Comparison of ENCODE assay signal across 24 cellular contexts in the genomic region with DNA sequence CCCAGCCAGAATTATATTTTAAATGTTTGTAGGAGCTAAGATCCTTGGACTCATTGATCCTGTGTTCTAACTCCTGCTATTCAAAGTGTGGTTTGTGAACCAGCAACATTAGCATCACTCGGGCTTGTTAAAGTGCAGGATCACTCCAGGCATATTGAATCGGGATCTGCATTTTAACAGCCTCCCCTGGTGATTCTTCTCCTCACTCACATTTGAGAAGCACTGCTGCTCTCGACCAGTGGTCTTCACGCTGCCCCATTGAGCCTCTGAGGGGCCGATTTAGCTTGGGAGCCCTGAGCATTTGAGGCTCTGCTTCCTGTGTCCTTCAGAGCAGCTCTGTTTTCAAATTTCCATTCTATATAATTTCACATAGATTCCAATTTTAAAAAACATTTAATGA.
"Had no signal": no experiment of that assay in that cellular context is flagged by ENCODE, and none has a peak within 500 bp of the region (broad histone marks: within the 10 kb centered on the region; RNA-seq: fewer than 3 reads in every experiment).

No MANE protein-coding gene starts in this region.

- H3K9me3 ChIP-seq: Peyer's patch had no signal

- H3K27ac ChIP-seq: KMS-11, Peyer's patch, RWPE1 had no signal

- H3K4me1 ChIP-seq: Peyer's patch had no signal

- H3K27me3 Mint-ChIP-seq: activated B cell treated with CpG ODN at 0.5 μM for 24 hours; activated CD4-positive, alpha-beta T cell treated with anti-CD3 and anti-CD28 coated beads, Interleukin-2, amount 10 ng/mL, durations not matched to agents 24 days and 14 days had no signal

- ATAC-seq: activated naive CD4-positive, alpha-beta T cell treated with anti-CD3 and anti-CD28 coated beads, Interleukin-2, amount 50 U/mL, for 72 hours; activated T-cell treated with anti-CD3 and anti-CD28 coated beads, Interleukin-2, amount 50 U/mL, for 4 hours had no signal

- H3K4me1 Mint-ChIP-seq: activated B cell treated with CpG ODN at 0.5 μM for 24 hours had no signal

- H3K27ac Mint-ChIP-seq: activated B cell treated with CpG ODN at 0.5 μM for 24 hours; activated CD4-positive, alpha-beta T cell treated with anti-CD3 and anti-CD28 coated beads, Interleukin-2, amount 10 ng/mL, durations not matched to agents 24 days and 14 days; T-helper 1 cell treated with Interleukin-12 subunit alpha and Interleukin-12 subunit beta and Interleukin-4 antibody, amounts not matched to agents 30 μg/mL and 1 μg/mL, for 36 hours had no signal

- H3K9me3 Mint-ChIP-seq: activated B cell treated with CpG ODN at 0.5 μM for 24 hours; activated CD4-positive, alpha-beta T cell treated with anti-CD3 and anti-CD28 coated beads, Interleukin-2, amount 10 ng/mL, durations not matched to agents 24 days and 14 days; activated naive CD4-positive, alpha-beta T cell treated with anti-CD3 and anti-CD28 coated beads, Interleukin-2, amount 50 U/mL, for 72 hours; activated T-cell treated with anti-CD3 and anti-CD28 coated beads, Interleukin-2, amount 50 U/mL, for 4 hours; T-helper 1 cell treated with Interleukin-12 subunit alpha and Interleukin-12 subunit beta and Interleukin-4 antibody, amounts not matched to agents 30 μg/mL and 1 μg/mL, for 36 hours had no signal

- DNase-seq: activated B cell treated with CpG ODN at 0.5 μM for 24 hours; activated CD4-positive, alpha-beta T cell treated with anti-CD3 and anti-CD28 coated beads for 1 hour; activated CD4-positive, alpha-beta T cell treated with anti-CD3 and anti-CD28 coated beads, Interleukin-2, amount 10 ng/mL, durations not matched to agents 24 days and 14 days; activated CD4-positive, alpha-beta T cell treated with anti-CD3 and anti-CD28 coated beads, Interleukin-2, amount 50 U/mL, for 48 hours; activated CD8-positive, alpha-beta memory T cell treated with anti-CD3 and anti-CD28 coated beads for 24 hours; activated naive CD4-positive, alpha-beta T cell treated with Interleukin-2 at 50 U/mL for 16 hours; activated T-cell treated with anti-CD3 and anti-CD28 coated beads, Interleukin-2, amount 50 U/mL, for 4 hours; central memory CD4-positive, alpha-beta T cell; NCI-H1092; NCI-H1417; NCI-H1694; NCI-H2029; NCI-H2107; NCI-H2171 treated with DMSO at 0.1 percent for 48 hours; NCI-H226; NCI-H526 treated with DMSO at 0.1 percent for 48 hours; NCI-H82; Peyer's patch; SHP77 treated with DMSO at 0.1 percent for 48 hours; T-helper 9 cell had no signal

- H3K4me3 Mint-ChIP-seq: activated B cell treated with CpG ODN at 0.5 μM for 24 hours; activated CD4-positive, alpha-beta T cell treated with anti-CD3 and anti-CD28 coated beads, Interleukin-2, amount 10 ng/mL, durations not matched to agents 24 days and 14 days; activated T-cell treated with anti-CD3 and anti-CD28 coated beads, Interleukin-2, amount 50 U/mL, for 4 hours; T-helper 1 cell treated with Interleukin-12 subunit alpha and Interleukin-12 subunit beta and Interleukin-4 antibody, amounts not matched to agents 30 μg/mL and 1 μg/mL, for 36 hours had no signal

- H3K27me3 ChIP-seq: Peyer's patch had no signal

- H3K9ac ChIP-seq: KMS-11 had no signal

- H3K4me3 ChIP-seq: Peyer's patch had no signal
